In genomic region chr3:132160218-132160617, GRCh38 we compare ENCODE assay signal across 31 cellular contexts.
"Had no signal": no experiment of that assay in that cellular context is flagged by ENCODE, and none has a peak within 500 bp of the region (broad histone marks: within the 10 kb centered on the region; RNA-seq: fewer than 3 reads in every experiment).

No MANE protein-coding gene starts in this region.

- H3K27ac Mint-ChIP-seq: activated B cell treated with CpG ODN at 0.5 μM for 24 hours; activated CD8-positive, alpha-beta T cell treated with anti-CD3 and anti-CD28 coated beads for 36 hours; activated naive CD8-positive, alpha-beta T cell; T-helper 17 cell; T-helper 2 cell treated with Interferon-gamma antibody and Interleukin-4, amounts not matched to agents 5 μg/mL and 100 μg/mL, for 36 hours had no signal

- H3K36me3 Mint-ChIP-seq: activated naive CD8-positive, alpha-beta T cell had no signal

- H3K4me1 ChIP-seq: body of pancreas, colonic mucosa, foreskin keratinocyte, gastroesophageal sphincter, heart right ventricle had no signal

- H3K27me3 ChIP-seq: body of pancreas, colonic mucosa, foreskin keratinocyte, gastroesophageal sphincter, hepatocyte had no signal

- H3K4me3 ChIP-seq: body of pancreas, colonic mucosa, gastroesophageal sphincter, heart right ventricle, hepatocyte had no signal

- FAIRE-seq: astrocyte, endometrium, endothelial cell of umbilical vein had no signal

- H3K9me3 ChIP-seq: body of pancreas, colonic mucosa, gastroesophageal sphincter, heart right ventricle had no signal

- H3K4me1 Mint-ChIP-seq: activated B cell treated with CpG ODN at 0.5 μM for 24 hours, T-helper 17 cell had no signal

- H3K4me2 ChIP-seq: hepatocyte had no signal

- ATAC-seq: activated CD4-positive, CD25-positive, alpha-beta regulatory T cell treated with anti-CD3 and anti-CD28 coated beads, Interleukin-2, amount 50 U/mL, for 24 hours; activated CD8-positive, alpha-beta T cell treated with anti-CD3 and anti-CD28 coated beads for 36 hours; activated T-cell treated with anti-CD3 and anti-CD28 coated beads, Interleukin-2, amount 50 U/mL, for 4 hours; body of pancreas; esophagus mucosa; foreskin keratinocyte; gastroesophageal sphincter; heart right ventricle; T-helper 17 cell had no signal

- H3K36me3 ChIP-seq: colonic mucosa, gastroesophageal sphincter, heart right ventricle, WERI-Rb-1 had no signal

- H3K27ac ChIP-seq: body of pancreas, colonic mucosa, foreskin keratinocyte, gastroesophageal sphincter, heart right ventricle, hepatocyte, WERI-Rb-1 had no signal

- H3K79me2 ChIP-seq: hepatocyte had no signal

- DNase-seq: activated B cell treated with CpG ODN at 0.5 μM for 24 hours; activated CD4-positive, alpha-beta T cell treated with anti-CD3 and anti-CD28 coated beads for 48 hours; activated CD4-positive, alpha-beta T cell treated with anti-CD3 and anti-CD28 coated beads, Interleukin-2, amount 50 U/mL, for 1 hour; activated CD4-positive, alpha-beta T cell treated with anti-CD3 and anti-CD28 coated beads, Interleukin-2, amount 50 U/mL, for 48 hours; activated CD8-positive, alpha-beta memory T cell treated with anti-CD3 and anti-CD28 coated beads for 24 hours; activated CD8-positive, alpha-beta T cell treated with anti-CD3 and anti-CD28 coated beads for 36 hours; activated gamma-delta T cell treated with Interleukin-2 at 50 U/mL for 16 hours; activated naive CD4-positive, alpha-beta T cell treated with anti-CD3 and anti-CD28 coated beads, Interleukin-2, amount 50 U/mL, for 16 hours; activated naive CD4-positive, alpha-beta T cell treated with Interleukin-2 at 50 U/mL for 16 hours; activated T-cell treated with anti-CD3 and anti-CD28 coated beads, Interleukin-2, amount 50 U/mL, for 4 hours; amniotic stem cell; anterior cingulate cortex; body of pancreas; caudate nucleus; colonic mucosa; effector CD8-positive, alpha-beta T cell; foreskin keratinocyte; heart right ventricle; T-helper 1 cell; T-helper 17 cell; T1000; WERI-Rb-1 had no signal

- H3K9me3 Mint-ChIP-seq: activated B cell treated with CpG ODN at 0.5 μM for 24 hours; activated CD8-positive, alpha-beta T cell treated with anti-CD3 and anti-CD28 coated beads for 36 hours; activated T-cell treated with anti-CD3 and anti-CD28 coated beads, Interleukin-2, amount 50 U/mL, for 4 hours; T-helper 2 cell treated with Interferon-gamma antibody and Interleukin-4, amounts not matched to agents 5 μg/mL and 100 μg/mL, for 36 hours had no signal

- H2AFZ ChIP-seq: hepatocyte had no signal

- H3K4me3 Mint-ChIP-seq: activated B cell treated with CpG ODN at 0.5 μM for 24 hours; activated CD8-positive, alpha-beta T cell treated with anti-CD3 and anti-CD28 coated beads for 36 hours; activated naive CD8-positive, alpha-beta T cell; activated T-cell treated with anti-CD3 and anti-CD28 coated beads, Interleukin-2, amount 50 U/mL, for 4 hours; T-helper 17 cell; T-helper 2 cell treated with Interferon-gamma antibody and Interleukin-4, amounts not matched to agents 5 μg/mL and 100 μg/mL, for 36 hours had no signal
